23 cellular contexts compared by ENCODE assay signal in the genomic region with DNA sequence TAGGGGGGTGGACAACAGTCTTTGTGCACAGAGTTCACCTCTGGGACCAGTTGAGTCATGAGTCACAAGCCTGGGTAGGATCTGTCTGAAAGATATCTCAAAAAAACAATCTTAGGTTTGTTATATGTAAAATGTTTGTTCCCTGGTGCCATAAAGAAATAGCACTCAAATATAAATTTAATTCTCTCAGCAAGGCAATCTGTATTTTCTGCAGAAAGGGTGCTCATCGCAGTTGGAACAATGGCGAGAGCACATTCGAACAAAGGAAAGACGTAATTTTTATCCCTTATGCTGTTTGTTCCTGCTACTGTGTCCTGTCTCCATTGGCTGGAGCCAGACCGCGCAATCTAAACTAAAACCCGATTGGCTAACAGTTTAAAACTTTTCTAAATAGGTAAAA.
A peak's percentile ranks its signal among the peaks of the same experiment; 100 is the strongest.
DNase-seq lines count a peak whose midpoint lies in the region; ATAC-seq, FAIRE-seq and TF ChIP-seq lines count a peak whose summit lies in the region.
"Had no signal": no experiment of that assay in that cellular context is flagged by ENCODE, and none has a peak within 500 bp of the region (broad histone marks: within the 10 kb centered on the region; RNA-seq: fewer than 3 reads in every experiment).

No MANE protein-coding gene starts in this region.

- H3K4me1 Mint-ChIP-seq in endodermal cell, result peaks cover 3% of the 10 kb centered on the region
- H3K4me1 Mint-ChIP-seq: B cell had no signal

- peaks cover 29% of the 10 kb centered on the region for H3K36me3 Mint-ChIP-seq in endodermal cell (ENCODE audit: low read depth)

- H3K27me3 ChIP-seq in HCT116 (ENCODE audit: insufficient read depth, low read length) (no peaks in the 10 kb centered on the region), GM12878 (replicated peaks in 1 of 2; ENCODE audit: control insufficient read depth in 2 of 2, insufficient read depth in 2 of 2, low read length in 1 of 2) (no peaks in the 10 kb centered on the region), endodermal cell (ENCODE audit: control insufficient read depth, insufficient read depth, low read length, poor library complexity, severe bottlenecking) (no peaks in the 10 kb centered on the region)
- H3K27me3 ChIP-seq: BLaER1 treated with 17β-estradiol and CSF1 and Interleukin-3, amounts not matched to agents 10 nM and 100 nM had no signal

- DNase-seq in HCT116 (ENCODE audit: low read depth, low spot score) (no peak), GM12878 (ENCODE audit: low read depth, low spot score) (no peak), endodermal cell (no peak), GM12892 (ENCODE audit: insufficient read length) (no peak), GM13976 (ENCODE audit: low spot score) (no peak), cardiac septum (ENCODE audit: low spot score) (no peak), DMS53 (lab: John Stamatoyannopoulos, UW) (no peak)
- DNase-seq: 8988T; AML-193; CD4-positive, alpha-beta T cell; CD8-positive, alpha-beta memory T cell; COR-L47; DMS 273 treated with DMSO at 0.1 percent for 48 hours; DMS153; DND-41; EL; GDM1 had no signal

- H3K36me3 ChIP-seq in HCT116 (ENCODE audit: control insufficient read depth in 1 of 2, insufficient read depth in 2 of 2, low read length in 2 of 2), result no peaks in the 10 kb centered on the region
- H3K36me3 ChIP-seq in GM12878 (ENCODE audit: control insufficient read depth in 2 of 2, insufficient read depth in 2 of 2, low read length in 1 of 2), result no peaks in the 10 kb centered on the region
- peaks cover 5% of the 10 kb centered on the region for H3K36me3 ChIP-seq in endodermal cell (ENCODE audit: control insufficient read depth, insufficient read depth, low read length)

- H3K9me3 Mint-ChIP-seq in endodermal cell, result peaks cover 23% of the 10 kb centered on the region

- peaks cover 0 to 14% of the 10 kb centered on the region in 2 experiments; a peak in 1 of 4 replicates for H3K9me3 ChIP-seq in HCT116 (ENCODE audit: control insufficient read depth in 1 of 2, insufficient read depth in 1 of 2, low read depth in 1 of 2, low read length in 2 of 2)
- peaks cover 6% of the 10 kb centered on the region; the same call in 2 of the 3 replicates for H3K9me3 ChIP-seq in GM12878 (replicated peaks; ENCODE audit: control insufficient read depth, insufficient read depth, low read length)
- H3K9me3 ChIP-seq in endodermal cell (ENCODE audit: control insufficient read depth, low read length), result peaks cover 28% of the 10 kb centered on the region

- BruUV-seq in HCT116 (replicated peaks; lab: Mats Ljungman, UMichigan), result no TSS peak
- BruUV-seq in GM12878 (replicated peaks; lab: Mats Ljungman, UMichigan), result no TSS peak

- H3K9ac ChIP-seq in HCT116 (ENCODE audit: low read length) (no peak overlapping the region), GM12878 (ENCODE audit: control insufficient read depth, insufficient read depth, low read length) (no peak overlapping the region), endodermal cell (ENCODE audit: extremely low read depth, low read length, poor library complexity, severe bottlenecking) (no peak overlapping the region)
- H3K9ac ChIP-seq: BLaER1 treated with 17β-estradiol and CSF1 and Interleukin-3, amounts not matched to agents 10 nM and 100 nM had no signal

- no peak for TF ChIP-seq EP300 in GM12878 (IDR thresholded peaks at IDR 0.05; ENCODE audit: borderline replicate concordance in 1 of 2, control insufficient read depth in 1 of 2, low read depth in 2 of 2, low read length in 2 of 2)

- WGBS in GM12878 (ENCODE audit: insufficient coverage, insufficient replicate concordance, low lambda C conversion rate, missing lambda C conversion rate), result over 99% methylated on average over 7 of the region's 7 CpGs
- 96 to 99% methylated on average over 7 of the region's 7 CpGs for WGBS in endodermal cell (ENCODE audit: insufficient coverage in 1 of 2, insufficient read length in 1 of 2), 2 experiments

- no peak overlapping the region for H3K4me3 ChIP-seq in HCT116 (replicated peaks in 1 of 2; ENCODE audit: low read depth in 1 of 2, low read length in 2 of 2)
- H3K4me3 ChIP-seq in GM12878, result no peak overlapping the region
- peak overlapping the region; percentile 51 for H3K4me3 ChIP-seq in endodermal cell (ENCODE audit: low read length)

- H3K4me3 Mint-ChIP-seq in endodermal cell, result no peak overlapping the region
- H3K4me3 Mint-ChIP-seq: B cell; CD4-positive, alpha-beta T cell; CD8-positive, alpha-beta memory T cell had no signal

- no peaks in the 10 kb centered on the region for H3K9me2 ChIP-seq in HCT116 (ENCODE audit: insufficient read depth)

- H3K4me2 ChIP-seq in HCT116 (ENCODE audit: low read length), result no peak overlapping the region
- no peak overlapping the region for H3K4me2 ChIP-seq in GM12878 (ENCODE audit: control insufficient read depth, insufficient read depth)

- TF ChIP-seq RAD21 in HCT116 (IDR thresholded peaks at IDR 0.05; ENCODE audit: low read depth) (no peak), GM12878 (IDR thresholded peaks at IDR 0.05; ENCODE audit: insufficient read depth, low read depth, low read length) (no peak)

- ATAC-seq in HCT116 (no peak), GM12878 (no peak)

- H4K20me1 ChIP-seq in HCT116 (ENCODE audit: insufficient read depth) (no peaks in the 10 kb centered on the region), GM12878 (ENCODE audit: control insufficient read depth, insufficient read depth) (no peaks in the 10 kb centered on the region)
- H4K20me1 ChIP-seq: BLaER1 treated with 17β-estradiol and CSF1 and Interleukin-3, amounts not matched to agents 10 nM and 100 nM had no signal

- no peak overlapping the region for H3K27ac ChIP-seq in HCT116 (ENCODE audit: low read depth, low read length)
- H3K27ac ChIP-seq in GM12878 (ENCODE audit: control insufficient read depth, insufficient read depth), result no peak overlapping the region
- H3K27ac ChIP-seq in endodermal cell (ENCODE audit: low read depth, low read length), result no peak overlapping the region
- H3K27ac ChIP-seq: BLaER1 treated with 17β-estradiol and CSF1 and Interleukin-3, amounts not matched to agents 10 nM and 100 nM; C4-2B had no signal

- CTCF ChIA-PET in HCT116 (lab: Charles Lee) (no interaction called here), GM12878 (lab: Yijun Ruan, JAX) (interaction anchor here (0.7 kb wide), 1 partner anchor 506 kb away, joined by 4 read pairs; no protein-coding TSS in a partner anchor)

- TF ChIP-seq POLR2A in HCT116 (IDR thresholded peaks at IDR 0.05; ENCODE audit: borderline replicate concordance, extremely low read depth, insufficient read depth, insufficient read length) (no peak), GM12878 (IDR thresholded peaks at IDR 0.05; ENCODE audit: low read depth, low read length) (no peak), GM12892 (IDR thresholded peaks at IDR 0.05; ENCODE audit: low read depth, low read length) (no peak)

- no peak overlapping the region for H3K27ac Mint-ChIP-seq in endodermal cell
- H3K27ac Mint-ChIP-seq: B cell; CD4-positive, alpha-beta T cell; CD8-positive, alpha-beta memory T cell had no signal

- H2AFZ ChIP-seq in HCT116 (ENCODE audit: low read depth, low read length, poor library complexity, severe bottlenecking) (no peak overlapping the region), GM12878 (ENCODE audit: control insufficient read depth, low read depth, low read length) (no peak overlapping the region)

- SMC1A ChIA-PET in GM12878 (lab: Charles Lee; ENCODE audit: uncharacterized antibody, unreplicated experiment), result no interaction called here

- POLR2A ChIA-PET in HCT116 (lab: Charles Lee) (no interaction called here), GM12878 (lab: Charles Lee) (no interaction called here)

- H3K27me3 Mint-ChIP-seq in endodermal cell (ENCODE audit: insufficient read depth), result no peaks in the 10 kb centered on the region
- H3K27me3 Mint-ChIP-seq: B cell; CD4-positive, alpha-beta T cell; CD8-positive, alpha-beta memory T cell had no signal

- RAD21 ChIA-PET in HCT116 (lab: Charles Lee; ENCODE audit: low non-redundant PET in 1 of 2, low total read pairs in 2 of 2, uncharacterized antibody in 2 of 2, unreplicated experiment in 2 of 2) (no interaction called here), GM12878 (lab: Charles Lee; ENCODE audit: unreplicated experiment) (no interaction called here)

- FAIRE-seq in GM12878 (lab: Jason Lieb, UNC) (no peak), GM12892 (lab: Jason Lieb, UNC) (no peak)
- FAIRE-seq: A204.1, GM12891, GM19239 had no signal

- in situ Hi-C loops in GM12878 (cut with MboI) (no loop called here), GM13976 (cut with MboI; ENCODE audit: low sequenced_read_pairs, unreplicated experiment) (no loop called here)

- intact Hi-C loops in HCT116 (cut with micrococcal nuclease), result no loop called here
- intact Hi-C loops in GM12878 (cut with micrococcal nuclease; ENCODE audit: unreplicated experiment), result no loop called here
- intact Hi-C loops in cardiac septum (cut with DNase I), result no loop called here

- no peaks in the 10 kb centered on the region for H3K4me1 ChIP-seq in HCT116 (ENCODE audit: control insufficient read depth in 1 of 2, insufficient read depth in 2 of 2, low read length in 2 of 2)
- H3K4me1 ChIP-seq in GM12878 (ENCODE audit: control insufficient read depth, insufficient read depth, low read length), result no peaks in the 10 kb centered on the region
- no peaks in the 10 kb centered on the region for H3K4me1 ChIP-seq in endodermal cell (ENCODE audit: control insufficient read depth, insufficient read depth, low read length)

- H3K79me2 ChIP-seq in HCT116 (ENCODE audit: insufficient read depth, low read length) (peaks cover 19% of the 10 kb centered on the region; the same call in 1 of the 2 replicates), GM12878 (ENCODE audit: control insufficient read depth, insufficient read depth, low read length) (no peaks in the 10 kb centered on the region)

- no peak for TF ChIP-seq CTCF in HCT116 (IDR thresholded peaks at IDR 0.05 in 2 of 3, conservative IDR thresholded peaks at IDR 0.05 in 1 of 3; ENCODE audit: borderline replicate concordance in 1 of 3, insufficient read depth in 1 of 3, low read depth in 2 of 3, low read length in 2 of 3)
- no peak for TF ChIP-seq CTCF in GM12878 (IDR thresholded peaks at IDR 0.05 in 2 of 3, conservative IDR thresholded peaks at IDR 0.05 in 1 of 3; ENCODE audit: control insufficient read depth in 2 of 3, extremely low read depth in 1 of 3, insufficient read depth in 1 of 3, low read depth in 3 of 3, low read length in 3 of 3)
- TF ChIP-seq CTCF in endodermal cell (conservative IDR thresholded peaks at IDR 0.05), result no peak
- no peak for TF ChIP-seq CTCF in GM13976 (IDR thresholded peaks at IDR 0.05; ENCODE audit: borderline replicate concordance, control extremely low read depth, extremely low read depth, insufficient read depth, missing control alignments)

TF ChIP-seq in HCT116, 20 proteins besides CTCF, POLR2A, EP300 and RAD21 (continues in another document):
- no peak for TF ChIP-seq EGR1 (IDR thresholded peaks at IDR 0.05; ENCODE audit: low read depth)
- no peak for TF ChIP-seq ZFX (IDR thresholded peaks at IDR 0.05)
- peak; percentile 73; the same call in 1 of the 2 replicates for TF ChIP-seq CBX3 (IDR thresholded peaks at IDR 0.05; ENCODE audit: low read depth)

TF ChIP-seq in GM12878, 131 proteins besides CTCF, POLR2A, EP300 and RAD21:
- TF ChIP-seq WRNIP1 (IDR thresholded peaks at IDR 0.05; ENCODE audit: borderline replicate concordance, low read depth, low read length) (no peak), CBX5 (IDR thresholded peaks at IDR 0.05; ENCODE audit: low read depth) (peak; percentile 49; the same call in 1 of the 2 replicates)
TF ChIP-seq in GM12878: peak in this region for 1.
